Comparison of ENCODE assay signal across 1 cellular context in the genomic region with DNA sequence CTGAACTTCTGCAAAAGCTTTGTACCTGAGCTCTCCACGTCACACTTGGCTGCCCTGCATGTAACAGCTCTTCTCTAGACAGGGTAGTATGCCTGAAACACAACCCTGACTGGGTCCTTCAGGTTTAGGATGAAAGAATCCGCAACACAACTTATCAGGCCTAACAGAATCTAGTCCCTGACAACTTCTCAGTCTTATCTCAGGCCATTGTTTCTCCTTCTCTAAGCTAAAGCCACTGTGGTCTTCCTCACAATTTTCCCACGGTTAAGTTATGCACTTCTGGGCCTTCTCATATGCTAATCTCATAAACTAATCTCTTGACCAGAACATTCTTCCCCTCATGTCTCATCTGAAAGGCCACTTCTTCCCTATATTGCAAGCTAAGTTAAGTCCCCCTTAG.
TF ChIP-seq lines count a peak whose summit lies in the region.

No MANE protein-coding gene starts in this region.

TF ChIP-seq in WTC11, 78 proteins besides CTCF, POLR2A, EP300 and RAD21 (continued from another document):
- TF ChIP-seq, protein P1, sequence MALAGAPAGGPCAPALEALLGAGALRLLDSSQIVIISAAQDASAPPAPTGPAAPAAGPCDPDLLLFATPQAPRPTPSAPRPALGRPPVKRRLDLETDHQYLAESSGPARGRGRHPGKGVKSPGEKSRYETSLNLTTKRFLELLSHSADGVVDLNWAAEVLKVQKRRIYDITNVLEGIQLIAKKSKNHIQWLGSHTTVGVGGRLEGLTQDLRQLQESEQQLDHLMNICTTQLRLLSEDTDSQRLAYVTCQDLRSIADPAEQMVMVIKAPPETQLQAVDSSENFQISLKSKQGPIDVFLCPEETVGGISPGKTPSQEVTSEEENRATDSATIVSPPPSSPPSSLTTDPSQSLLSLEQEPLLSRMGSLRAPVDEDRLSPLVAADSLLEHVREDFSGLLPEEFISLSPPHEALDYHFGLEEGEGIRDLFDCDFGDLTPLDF (CRISPR knock-in tag; IDR thresholded peaks at IDR 0.05), result no peak
- TF ChIP-seq KAT7 (CRISPR knock-in tag; IDR thresholded peaks at IDR 0.05; ENCODE audit: borderline replicate concordance), result no peak
- TF ChIP-seq RELA (CRISPR knock-in tag; IDR thresholded peaks at IDR 0.05; ENCODE audit: borderline replicate concordance), result no peak
- no peak for TF ChIP-seq GRHL2 (CRISPR knock-in tag; IDR thresholded peaks at IDR 0.05; ENCODE audit: insufficient replicate concordance, severe bottlenecking)
- TF ChIP-seq, protein P2, sequence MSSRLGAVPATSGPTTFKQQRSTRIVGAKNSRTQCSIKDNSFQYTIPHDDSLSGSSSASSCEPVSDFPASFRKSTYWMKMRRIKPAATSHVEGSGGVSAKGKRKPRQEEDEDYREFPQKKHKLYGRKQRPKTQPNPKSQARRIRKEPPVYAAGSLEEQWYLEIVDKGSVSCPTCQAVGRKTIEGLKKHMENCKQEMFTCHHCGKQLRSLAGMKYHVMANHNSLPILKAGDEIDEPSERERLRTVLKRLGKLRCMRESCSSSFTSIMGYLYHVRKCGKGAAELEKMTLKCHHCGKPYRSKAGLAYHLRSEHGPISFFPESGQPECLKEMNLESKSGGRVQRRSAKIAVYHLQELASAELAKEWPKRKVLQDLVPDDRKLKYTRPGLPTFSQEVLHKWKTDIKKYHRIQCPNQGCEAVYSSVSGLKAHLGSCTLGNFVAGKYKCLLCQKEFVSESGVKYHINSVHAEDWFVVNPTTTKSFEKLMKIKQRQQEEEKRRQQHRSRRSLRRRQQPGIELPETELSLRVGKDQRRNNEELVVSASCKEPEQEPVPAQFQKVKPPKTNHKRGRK (CRISPR knock-in tag; IDR thresholded peaks at IDR 0.05; ENCODE audit: borderline replicate concordance), result no peak
- TF ChIP-seq NFATC4 (CRISPR knock-in tag; IDR thresholded peaks at IDR 0.05), result no peak
- TF ChIP-seq, protein P3, sequence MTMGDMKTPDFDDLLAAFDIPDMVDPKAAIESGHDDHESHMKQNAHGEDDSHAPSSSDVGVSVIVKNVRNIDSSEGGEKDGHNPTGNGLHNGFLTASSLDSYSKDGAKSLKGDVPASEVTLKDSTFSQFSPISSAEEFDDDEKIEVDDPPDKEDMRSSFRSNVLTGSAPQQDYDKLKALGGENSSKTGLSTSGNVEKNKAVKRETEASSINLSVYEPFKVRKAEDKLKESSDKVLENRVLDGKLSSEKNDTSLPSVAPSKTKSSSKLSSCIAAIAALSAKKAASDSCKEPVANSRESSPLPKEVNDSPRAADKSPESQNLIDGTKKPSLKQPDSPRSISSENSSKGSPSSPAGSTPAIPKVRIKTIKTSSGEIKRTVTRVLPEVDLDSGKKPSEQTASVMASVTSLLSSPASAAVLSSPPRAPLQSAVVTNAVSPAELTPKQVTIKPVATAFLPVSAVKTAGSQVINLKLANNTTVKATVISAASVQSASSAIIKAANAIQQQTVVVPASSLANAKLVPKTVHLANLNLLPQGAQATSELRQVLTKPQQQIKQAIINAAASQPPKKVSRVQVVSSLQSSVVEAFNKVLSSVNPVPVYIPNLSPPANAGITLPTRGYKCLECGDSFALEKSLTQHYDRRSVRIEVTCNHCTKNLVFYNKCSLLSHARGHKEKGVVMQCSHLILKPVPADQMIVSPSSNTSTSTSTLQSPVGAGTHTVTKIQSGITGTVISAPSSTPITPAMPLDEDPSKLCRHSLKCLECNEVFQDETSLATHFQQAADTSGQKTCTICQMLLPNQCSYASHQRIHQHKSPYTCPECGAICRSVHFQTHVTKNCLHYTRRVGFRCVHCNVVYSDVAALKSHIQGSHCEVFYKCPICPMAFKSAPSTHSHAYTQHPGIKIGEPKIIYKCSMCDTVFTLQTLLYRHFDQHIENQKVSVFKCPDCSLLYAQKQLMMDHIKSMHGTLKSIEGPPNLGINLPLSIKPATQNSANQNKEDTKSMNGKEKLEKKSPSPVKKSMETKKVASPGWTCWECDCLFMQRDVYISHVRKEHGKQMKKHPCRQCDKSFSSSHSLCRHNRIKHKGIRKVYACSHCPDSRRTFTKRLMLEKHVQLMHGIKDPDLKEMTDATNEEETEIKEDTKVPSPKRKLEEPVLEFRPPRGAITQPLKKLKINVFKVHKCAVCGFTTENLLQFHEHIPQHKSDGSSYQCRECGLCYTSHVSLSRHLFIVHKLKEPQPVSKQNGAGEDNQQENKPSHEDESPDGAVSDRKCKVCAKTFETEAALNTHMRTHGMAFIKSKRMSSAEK (CRISPR knock-in tag; IDR thresholded peaks at IDR 0.05; ENCODE audit: borderline replicate concordance), result no peak
- TF ChIP-seq E2F4 (CRISPR knock-in tag; IDR thresholded peaks at IDR 0.05; ENCODE audit: borderline replicate concordance, low read depth), result no peak
TF ChIP-seq in WTC11: peak in this region for 0.
